ENCODE assay signal across 8 cellular contexts in genomic region chr1:5993553-5994510, GRCh38. TPM values are rescaled to one million over a fixed set of nuclear protein-coding genes. Genes with fewer than 3 reads are reported as not detected.
A peak's percentile ranks its signal among the peaks of the same experiment; 100 is the strongest.
DNase-seq lines count a peak whose midpoint lies in the region; ATAC-seq and TF ChIP-seq lines count a peak whose summit lies in the region.

No MANE protein-coding gene starts in this region.

- CTCF ChIA-PET in RWPE1 (lab: Yijun Ruan, JAX), result interaction anchor here (0.6 kb wide), 1 partner anchor 35 kb away, joined by 3 read pairs; no protein-coding TSS in a partner anchor

- H3K27ac Mint-ChIP-seq in neural progenitor cell, result peak overlapping the region; percentile 28

- H3K4me3 ChIP-seq in GM12865 (ENCODE audit: low read depth, low read length) (peak overlapping the region; percentile 60), coronary artery (peak overlapping the region; percentile 85), neural progenitor cell (peak overlapping the region; percentile 92)

- H3K4me2 ChIP-seq in neural progenitor cell, result peak overlapping the region; percentile 96

- TF ChIP-seq CTCF in GM12865 (IDR thresholded peaks at IDR 0.05; ENCODE audit: insufficient read depth, low read depth, low read length, missing control alignments), result no peak
- no peak for TF ChIP-seq CTCF in RWPE1 (conservative IDR thresholded peaks at IDR 0.05; ENCODE audit: low read depth)
- TF ChIP-seq CTCF in coronary artery (IDR thresholded peaks at IDR 0.05), result no peak
- TF ChIP-seq CTCF in neural progenitor cell (IDR thresholded peaks at IDR 0.05), result no peak

- H3F3A ChIP-seq in neural progenitor cell (ENCODE audit: low read depth), result peaks cover 17% of the 10 kb centered on the region

- H3K9me3 ChIP-seq in neural progenitor cell (ENCODE audit: low read depth), result no peaks in the 10 kb centered on the region

- no peaks in the 10 kb centered on the region for H3K9me3 Mint-ChIP-seq in neural progenitor cell

- peaks cover 20% of the 10 kb centered on the region for H3K79me2 ChIP-seq in neural progenitor cell (ENCODE audit: low read depth)

- H3K27ac ChIP-seq in RWPE1, result peak overlapping the region; percentile 85
- H3K27ac ChIP-seq in coronary artery, result no peak overlapping the region
- H3K27ac ChIP-seq in neural progenitor cell, result no peak overlapping the region

- POLR2A ChIA-PET in RWPE1 (lab: Yijun Ruan, JAX; ENCODE audit: low non-redundant PET), result interaction anchor here (0.7 kb wide), 1 partner anchor 24 kb away, joined by 3 read pairs; no protein-coding TSS in a partner anchor

- peaks cover 12% of the 10 kb centered on the region for H3K4me1 ChIP-seq in neural progenitor cell

- H3K4me3 Mint-ChIP-seq in neural progenitor cell, result peak overlapping the region; percentile 90

- ATAC-seq in GM18519 (IDR thresholded peaks at IDR 0.05; ENCODE audit: low FRiP score, unreplicated experiment) (no peak), GM18861 (IDR thresholded peaks at IDR 0.05; ENCODE audit: unreplicated experiment) (no peak)

- peaks cover 24% of the 10 kb centered on the region for H4K20me1 ChIP-seq in neural progenitor cell (ENCODE audit: low read depth)

- H3K9ac ChIP-seq in neural progenitor cell, result no peak overlapping the region

- no peaks in the 10 kb centered on the region for H3K36me3 Mint-ChIP-seq in neural progenitor cell

- H3K27me3 ChIP-seq in neural progenitor cell, result peaks cover 7% of the 10 kb centered on the region

- no peak overlapping the region for H2AFZ ChIP-seq in neural progenitor cell (replicated peaks)

- H3K4me1 Mint-ChIP-seq in neural progenitor cell, result peaks cover 25% of the 10 kb centered on the region

- no peaks in the 10 kb centered on the region for H3K36me3 ChIP-seq in neural progenitor cell

- H3K27me3 Mint-ChIP-seq in neural progenitor cell (ENCODE audit: insufficient read depth, low read depth), result peaks cover 13% of the 10 kb centered on the region

- DNase-seq in GM12865 (ENCODE audit: low read depth) (peak; percentile 44), RWPE1 (ENCODE audit: low spot score) (peak; percentile 26), coronary artery (ENCODE audit: low spot score) (no peak), neural progenitor cell (ENCODE audit: low spot score) (no peak), HuH-7.5 (ENCODE audit: low spot score) (no peak), Ammon's horn (ENCODE audit: low spot score) (no peak)

RNA-seq across cellular contexts. Expression of gene NPHP4, which starts 1.6 kb away (rescaled TPM):
- 8.9 and 13.0 TPM in 2 replicates for total RNA-seq in neural progenitor cell (ENCODE audit: low replicate concordance)

RNA-seq across cellular contexts. Expression of gene KCNAB2, which starts 51.9 kb away (rescaled TPM):
- total RNA-seq in neural progenitor cell (ENCODE audit: low replicate concordance), result 2.2 and 8.5 TPM in 2 replicates

Comparison
In these comparisons a context has a peak if more than half of its experiments do, and no peak if none do; other contexts are left out.
1. DNase-seq: peak in GM12865 (single experiment) and RWPE1 (single experiment); none in coronary artery (single experiment), neural progenitor cell (single experiment), HuH-7.5 (single experiment) and Ammon's horn (single experiment).
2. Peak in every context shown above with its lines, with median percentiles within 50 percentile points of each other: H3K4me3 ChIP-seq.